Comparison of ENCODE assay signal across 22 cellular contexts in the genomic region with DNA sequence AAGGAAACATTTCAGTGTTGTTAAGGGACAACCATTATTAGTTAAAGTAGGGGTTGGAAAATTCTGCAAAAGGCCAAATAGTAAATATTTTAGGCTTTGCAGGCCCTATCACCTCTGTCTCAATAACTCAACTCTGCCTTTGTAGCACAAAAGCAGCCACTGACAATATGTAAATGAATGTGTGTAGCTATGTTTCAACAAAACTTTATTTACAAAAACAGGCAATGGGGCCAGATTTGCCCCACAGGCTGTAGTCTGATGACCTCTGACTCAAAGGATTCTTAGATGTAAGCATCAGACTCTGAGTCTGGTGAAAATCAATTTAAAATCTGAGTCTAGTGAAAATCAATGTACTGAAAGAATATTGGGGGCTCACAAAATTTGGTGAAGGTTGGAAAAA. TPM values are rescaled to one million over a fixed set of nuclear protein-coding genes. Genes with fewer than 3 reads are reported as not detected.
DNase-seq lines count a peak whose midpoint lies in the region; ATAC-seq, FAIRE-seq and TF ChIP-seq lines count a peak whose summit lies in the region.
"Had no signal": no experiment of that assay in that cellular context is flagged by ENCODE, and none has a peak within 500 bp of the region (broad histone marks: within the 10 kb centered on the region; RNA-seq: fewer than 3 reads in every experiment).

No MANE protein-coding gene starts in this region.

- CTCF ChIA-PET in HepG2 (lab: Yijun Ruan, JAX; ENCODE audit: low intra/inter-chr PET ratio, low total read pairs) (no interaction called here), WTC11 (lab: Charles Lee) (no interaction called here), K562 (lab: Yijun Ruan, JAX; ENCODE audit: low intra/inter-chr PET ratio) (no interaction called here)

- no peaks in the 10 kb centered on the region for H3K27me3 Mint-ChIP-seq in WTC11 (ENCODE audit: low read depth)

- TF ChIP-seq RAD21 in HepG2 (CRISPR knock-in tag; IDR thresholded peaks at IDR 0.05) (no peak), K562 (CRISPR knock-in tag; conservative IDR thresholded peaks at IDR 0.05 in 1 of 2, IDR thresholded peaks at IDR 0.05 in 1 of 2) (no peak)

- TF ChIP-seq EP300 in HepG2 (IDR thresholded peaks at IDR 0.05; ENCODE audit: low read depth in 2 of 2, low read length in 2 of 2) (no peak), HepG2 (CRISPR knock-in tag; IDR thresholded peaks at IDR 0.05; ENCODE audit: borderline replicate concordance) (no peak), K562 (IDR thresholded peaks at IDR 0.05; ENCODE audit: low read length) (no peak)

- H3K27me3 ChIP-seq in HepG2 (ENCODE audit: control insufficient read depth in 1 of 2, insufficient read depth in 2 of 2, low read length in 2 of 2) (no peaks in the 10 kb centered on the region), right lobe of liver (no peaks in the 10 kb centered on the region), K562 (ENCODE audit: control insufficient read depth in 2 of 2, insufficient read depth in 2 of 2, low read length in 2 of 2) (no peaks in the 10 kb centered on the region; a peak in 1 of 5 replicates), GM23248 (replicated peaks; ENCODE audit: insufficient read depth) (no peaks in the 10 kb centered on the region)
- H3K27me3 ChIP-seq: BLaER1 treated with 17β-estradiol and CSF1 and Interleukin-3, amounts not matched to agents 10 nM and 100 nM had no signal

- BruUV-seq in HepG2 (replicated peaks; lab: Mats Ljungman, UMichigan) = no TSS peak
- BruUV-seq in K562 (replicated peaks; lab: Mats Ljungman, UMichigan) = no TSS peak

- no peak overlapping the region for H3K9ac ChIP-seq in HepG2 (ENCODE audit: insufficient read depth, low read depth, low read length)
- no peak overlapping the region for H3K9ac ChIP-seq in K562 (ENCODE audit: insufficient read depth in 1 of 2, low read depth in 2 of 2, low read length in 2 of 2)
- H3K9ac ChIP-seq in GM23248 = no peak overlapping the region
- H3K9ac ChIP-seq: BLaER1 treated with 17β-estradiol and CSF1 and Interleukin-3, amounts not matched to agents 10 nM and 100 nM had no signal

- H4K20me1 ChIP-seq in HepG2 (ENCODE audit: insufficient read depth, low read length) (no peaks in the 10 kb centered on the region), K562 (replicated peaks; ENCODE audit: control insufficient read depth, insufficient read depth, low read length) (no peaks in the 10 kb centered on the region), GM23248 (ENCODE audit: insufficient read depth) (no peaks in the 10 kb centered on the region)
- H4K20me1 ChIP-seq: BLaER1 treated with 17β-estradiol and CSF1 and Interleukin-3, amounts not matched to agents 10 nM and 100 nM had no signal

- H3K4me1 ChIP-seq in HepG2 (ENCODE audit: insufficient read depth, low read length) (no peaks in the 10 kb centered on the region), right lobe of liver (no peaks in the 10 kb centered on the region), K562 (replicated peaks in 1 of 2; ENCODE audit: control insufficient read depth in 2 of 2, insufficient read depth in 2 of 2, low read length in 2 of 2) (peaks cover 0 to 4% of the 10 kb centered on the region in 2 experiments; a peak in 2 of 5 replicates), GM23248 (ENCODE audit: insufficient read depth) (no peaks in the 10 kb centered on the region)

- in situ Hi-C loops in HepG2 (cut with HindIII; ENCODE audit: extremely low pct_ligation_motif_present, low pct_unique_long_range_greater_than_20kb) (no loop called here), K562 (cut with MboI) (no loop called here), GM23248 (cut with MboI) (no loop called here)

- no peak for TF ChIP-seq POLR2A in HepG2 (IDR thresholded peaks at IDR 0.05; ENCODE audit: insufficient read depth in 1 of 2, low read depth in 2 of 2, low read length in 2 of 2)
- no peak for TF ChIP-seq POLR2A in right lobe of liver (IDR thresholded peaks at IDR 0.05)
- TF ChIP-seq POLR2A in K562 (conservative IDR thresholded peaks at IDR 0.05) = no peak

- H3K36me3 Mint-ChIP-seq in WTC11 = no peaks in the 10 kb centered on the region
- H3K36me3 Mint-ChIP-seq: CD8-positive, alpha-beta T cell had no signal

- no peak overlapping the region for H3K4me2 ChIP-seq in HepG2 (ENCODE audit: low read depth, low read length)
- no peak overlapping the region for H3K4me2 ChIP-seq in K562 (ENCODE audit: insufficient read depth, low read length)
- H3K4me2 ChIP-seq in GM23248 (ENCODE audit: unreplicated experiment) = no peak overlapping the region
- H3K4me2 ChIP-seq: A549; BLaER1 treated with 17β-estradiol and CSF1 and Interleukin-3, amounts not matched to agents 10 nM and 100 nM had no signal

- TF ChIP-seq CTCF in HepG2 (CRISPR knock-in tag; IDR thresholded peaks at IDR 0.05) = no peak
- no peak for TF ChIP-seq CTCF in right lobe of liver (IDR thresholded peaks at IDR 0.05)
- TF ChIP-seq CTCF in WTC11 (IDR thresholded peaks at IDR 0.05) = no peak
- TF ChIP-seq CTCF in K562 (IDR thresholded peaks at IDR 0.05 in 2 of 3, conservative IDR thresholded peaks at IDR 0.05 in 1 of 3; ENCODE audit: insufficient read depth in 2 of 3, low read depth in 1 of 3, low read length in 3 of 3) = no peak

- no peaks in the 10 kb centered on the region for H3K9me1 ChIP-seq in K562 (ENCODE audit: control insufficient read depth, insufficient read depth, low read length)

- no peaks in the 10 kb centered on the region for H3K79me2 ChIP-seq in HepG2 (ENCODE audit: insufficient read depth, low read length)
- H3K79me2 ChIP-seq in K562 (ENCODE audit: control insufficient read depth, insufficient read depth, low read length) = no peaks in the 10 kb centered on the region
- H3K79me2 ChIP-seq in GM23248 (ENCODE audit: insufficient read depth) = no peaks in the 10 kb centered on the region

- ATAC-seq in HepG2 (no peak), right lobe of liver (no peak), WTC11 (no peak), K562 (no peak), HG03432 (IDR thresholded peaks at IDR 0.05; ENCODE audit: unreplicated experiment) (no peak), GM19324 (IDR thresholded peaks at IDR 0.05; ENCODE audit: low FRiP score, unreplicated experiment) (no peak)
- ATAC-seq: A549; CD8-positive, alpha-beta T cell had no signal

- H3K4me3 Mint-ChIP-seq in WTC11 = no peak overlapping the region
- H3K4me3 Mint-ChIP-seq: B cell; CD4-positive, alpha-beta T cell; CD8-positive, alpha-beta T cell had no signal

- intact Hi-C loops in HepG2 (cut with micrococcal nuclease; ENCODE audit: unreplicated experiment) (no loop called here), right lobe of liver (cut with DNase I) (no loop called here), K562 (cut with micrococcal nuclease) (loop anchor here (5.0 kb wide), 1 partner anchor 39 kb away; no protein-coding TSS in a partner anchor)

- no peak overlapping the region for H2AFZ ChIP-seq in HepG2 (ENCODE audit: low read length)
- no peak overlapping the region for H2AFZ ChIP-seq in K562 (ENCODE audit: low read depth, low read length)
- no peak overlapping the region for H2AFZ ChIP-seq in GM23248

- peaks cover 91% of the 10 kb centered on the region for H3K4me1 Mint-ChIP-seq in WTC11

- H3K27ac ChIP-seq in HepG2 (ENCODE audit: extremely low read length, insufficient read depth, low read length) (no peak overlapping the region), right lobe of liver (no peak overlapping the region), K562 (ENCODE audit: extremely low read depth, low read depth, low read length) (no peak overlapping the region), GM23248 (no peak overlapping the region)
- H3K27ac ChIP-seq: 22Rv1; A549; BLaER1 treated with 17β-estradiol and CSF1 and Interleukin-3, amounts not matched to agents 10 nM and 100 nM; C4-2B had no signal

- peak overlapping the region; percentile 64; the same call in 1 of the 2 replicates for H3K27ac Mint-ChIP-seq in WTC11
- H3K27ac Mint-ChIP-seq: B cell; CD4-positive, alpha-beta T cell; CD8-positive, alpha-beta T cell had no signal

- H3K9me3 ChIP-seq in HepG2 (ENCODE audit: low read length) = no peaks in the 10 kb centered on the region
- no peaks in the 10 kb centered on the region for H3K9me3 ChIP-seq in right lobe of liver
- H3K9me3 ChIP-seq in K562 (replicated peaks; ENCODE audit: control insufficient read depth, insufficient read depth, low read depth, low read length) = no peaks in the 10 kb centered on the region
- H3K9me3 ChIP-seq in GM23248 (ENCODE audit: low read depth) = no peaks in the 10 kb centered on the region
- H3K9me3 ChIP-seq: A549; BLaER1 treated with 17β-estradiol and CSF1 and Interleukin-3, amounts not matched to agents 10 nM and 100 nM; Caco-2 had no signal

- no peaks in the 10 kb centered on the region for H3F3A ChIP-seq in GM23248 (ENCODE audit: insufficient read depth)

- H3K36me3 ChIP-seq in HepG2 (replicated peaks in 1 of 2; ENCODE audit: control insufficient read depth in 1 of 2, insufficient read depth in 2 of 2, low read length in 2 of 2) (no peaks in the 10 kb centered on the region), right lobe of liver (no peaks in the 10 kb centered on the region), K562 (ENCODE audit: control insufficient read depth, insufficient read depth, low read length) (no peaks in the 10 kb centered on the region), GM23248 (ENCODE audit: low read depth) (no peaks in the 10 kb centered on the region)

- POLR2A ChIA-PET in HepG2 (lab: Yijun Ruan, JAX) = no interaction called here
- POLR2A ChIA-PET in WTC11 (lab: Charles Lee) = no interaction called here
- POLR2A ChIA-PET in K562 (lab: Yijun Ruan, JAX) = interaction anchor here (0.9 kb wide), 1 partner anchor 17 kb away, joined by 3 read pairs; no protein-coding TSS in a partner anchor

- no peaks in the 10 kb centered on the region for H3K9me3 Mint-ChIP-seq in WTC11
- H3K9me3 Mint-ChIP-seq: CD4-positive, alpha-beta T cell; CD8-positive, alpha-beta T cell had no signal

- H3K4me3 ChIP-seq in HepG2 (replicated peaks in 1 of 3; ENCODE audit: insufficient read depth in 1 of 3, low read depth in 2 of 3, low read length in 3 of 3) (no peak overlapping the region), right lobe of liver (no peak overlapping the region), K562 (no peak overlapping the region), GM23248 (no peak overlapping the region)
- H3K4me3 ChIP-seq: A549; BLaER1 treated with 17β-estradiol and CSF1 and Interleukin-3, amounts not matched to agents 10 nM and 100 nM had no signal

- DNase-seq in HepG2 (ENCODE audit: low spot score) (no peak), right lobe of liver (no peak), WTC11 (ENCODE audit: low spot score) (no peak), K562 (ENCODE audit: extremely low read depth in 1 of 4, low spot score in 3 of 4) (no peak), GM23248 (no peak)
- DNase-seq: AML-193; Caco-2; Calu3; CD4-positive, alpha-beta T cell; CD8-positive, alpha-beta T cell; DMS79 treated with DMSO at 0.1 percent for 48 hours; GF-D8 had no signal

- H3K9me2 ChIP-seq in GM23248 (ENCODE audit: insufficient read depth) = no peaks in the 10 kb centered on the region

- FAIRE-seq in HepG2 (lab: Jason Lieb, UNC) (no peak), K562 (lab: Jason Lieb, UNC) (no peak)
- FAIRE-seq: A549, D721Med, G401.6, GM19239 had no signal

RNA-seq across cellular contexts. Expression of gene PAK1, which starts 50.3 kb away (rescaled TPM):
- total RNA-seq in HepG2 (2016; rRNA removed; fragmentation: Illumina TruSeq; extraction: Trizol) = 1.5 and 3.1 TPM in 2 replicates
- total RNA-seq in HepG2 (2016; cell fraction: cytosol; rRNA removed; fragmentation: Illumina TruSeq; extraction: Trizol; ENCODE audit: low read depth) = 2.0 and 3.0 TPM in 2 replicates
- total RNA-seq in HepG2 (2016; cell fraction: insoluble cytoplasmic fraction; rRNA removed; fragmentation: Illumina TruSeq; extraction: Trizol) = 0.89 and 1.1 TPM in 2 replicates
- 1.5 and 1.8 TPM in 2 replicates for total RNA-seq in HepG2 (2016; cell fraction: membrane; rRNA removed; fragmentation: Illumina TruSeq; extraction: Trizol)
- total RNA-seq in HepG2 (2016; cell fraction: nucleus; rRNA removed; fragmentation: Illumina TruSeq; extraction: Trizol) = 0.96 and 2.2 TPM in 2 replicates
- polyA plus RNA-seq in HepG2 (2011; rRNA removed) = 4.3 and 4.9 TPM in 2 replicates
- polyA plus RNA-seq in HepG2 (2011; cell fraction: cytosol; rRNA removed) = 1.7 and 3.1 TPM in 2 replicates
- polyA plus RNA-seq in HepG2 (2011; cell fraction: nucleus; rRNA removed) = 10.8 and 12.7 TPM in 2 replicates
- polyA plus RNA-seq in HepG2 (2012) = 3.3 and 5.7 TPM in 2 replicates
- 0.31 and 0.35 TPM in 2 replicates for polyA plus RNA-seq in HepG2 (2016; cell fraction: cytosol; fragmentation: Illumina TruSeq; extraction: Trizol; ENCODE audit: low read depth)
- polyA plus RNA-seq in HepG2 (2016; cell fraction: insoluble cytoplasmic fraction; fragmentation: Illumina TruSeq; extraction: Trizol; ENCODE audit: low read depth) = 1.5 and 2.0 TPM in 2 replicates
- polyA plus RNA-seq in HepG2 (2016; cell fraction: membrane; fragmentation: Illumina TruSeq; extraction: Trizol; ENCODE audit: low read depth) = 0.78 and 1.3 TPM in 2 replicates
- polyA plus RNA-seq in HepG2 (2016; cell fraction: nucleus; fragmentation: Illumina TruSeq; extraction: Trizol; ENCODE audit: insufficient read depth, low read depth) = 3.3 and 3.9 TPM in 2 replicates
- 1.7 and 35.6 TPM in 2 replicates for polyA minus RNA-seq in HepG2 (2011; rRNA and poly(A)+ RNA removed; ENCODE audit: low replicate concordance)
- 2.1 and 4.2 TPM in 2 replicates for polyA minus RNA-seq in HepG2 (2011; cell fraction: cytosol; rRNA and poly(A)+ RNA removed)
- 7.5 and 9.6 TPM in 2 replicates for polyA minus RNA-seq in HepG2 (2011; cell fraction: nucleus; rRNA and poly(A)+ RNA removed)
- 10 to 100 TPM in 2 of 6 experiments, 1 to 10 TPM in 4; 7.3 to 14.5 (median 9.3) TPM for total RNA-seq in right lobe of liver
- 160 to 191 TPM (median 166 TPM) in 3 replicates for total RNA-seq in WTC11 (2021)
- total RNA-seq in K562 (2011; cell fraction: chromatin; rRNA removed; ENCODE audit: low replicate concordance) = 2.6 and 7.2 TPM in 2 replicates
- total RNA-seq in K562 (2011; cell fraction: nucleolus; rRNA removed) = 1.6 and 2.2 TPM in 2 replicates
- 2.2 and 5.6 TPM in 2 replicates for total RNA-seq in K562 (2011; cell fraction: nucleoplasm; rRNA removed)
- total RNA-seq in K562 (2014; rRNA removed) = 2.0 and 2.9 TPM in 2 replicates
- total RNA-seq in K562 (2014; rRNA removed; fragmentation: Illumina TruSeq; extraction: Trizol) = 1.1 and 1.9 TPM in 2 replicates
- 2.1 and 2.4 TPM in 2 replicates for total RNA-seq in K562 (2015; rRNA removed; fragmentation: Illumina TruSeq; extraction: Trizol)
- 1.9 TPM in 2 replicates for total RNA-seq in K562 (2021)
- 10.3 and 11.7 TPM in 2 replicates for polyA plus RNA-seq in K562 (2011; rRNA removed)
- polyA plus RNA-seq in K562 (2011; cell fraction: cytosol; rRNA removed) = 5.2 and 9.3 TPM in 2 replicates
- 11.0 and 13.4 TPM in 2 replicates for polyA plus RNA-seq in K562 (2011; cell fraction: nucleus; rRNA removed)
- 2.2 and 2.4 TPM in 2 replicates for polyA plus RNA-seq in K562 (2012)
- 1.7 TPM in 2 replicates for polyA plus RNA-seq in K562 (2014; fragmentation: Illumina TruSeq; extraction: Trizol)
- polyA plus RNA-seq in K562 (2014; fragmentation: Nextera tagmentation; extraction: Ambion mirVana) = under 1 TPM; 0.52 to 0.80 TPM
- 1.9 and 2.2 TPM in 2 replicates for polyA plus RNA-seq in K562 (2014; rRNA removed)
- polyA minus RNA-seq in K562 (2011; rRNA and poly(A)+ RNA removed) = 18.2 and 19.3 TPM in 2 replicates
- polyA minus RNA-seq in K562 (2011; cell fraction: cytosol; rRNA and poly(A)+ RNA removed) = 7.9 and 9.7 TPM in 2 replicates
- 3.6 and 13.0 TPM in 2 replicates for polyA minus RNA-seq in K562 (2011; cell fraction: nucleus; rRNA and poly(A)+ RNA removed)
- total RNA-seq in GM23248 (2014; rRNA removed; shearing (Covaris generic)) = 20.3 and 42.2 TPM in 2 replicates
- polyA plus RNA-seq in GM23248 (2016; fragmentation: Nextera tagmentation; extraction: Ambion mirVana) = 21.0 and 23.8 TPM in 2 replicates

Comparison
In these comparisons a context has a peak if more than half of its experiments do, and no peak if none do; other contexts are left out.
1. Of the 241 proteins assayed by ChIP-seq in both HepG2 and K562: peak only in HepG2: none; only in K562: none; in both: ZBTB40; in neither: 240.